ENCODE assay signal across 21 cellular contexts in the genomic region with DNA sequence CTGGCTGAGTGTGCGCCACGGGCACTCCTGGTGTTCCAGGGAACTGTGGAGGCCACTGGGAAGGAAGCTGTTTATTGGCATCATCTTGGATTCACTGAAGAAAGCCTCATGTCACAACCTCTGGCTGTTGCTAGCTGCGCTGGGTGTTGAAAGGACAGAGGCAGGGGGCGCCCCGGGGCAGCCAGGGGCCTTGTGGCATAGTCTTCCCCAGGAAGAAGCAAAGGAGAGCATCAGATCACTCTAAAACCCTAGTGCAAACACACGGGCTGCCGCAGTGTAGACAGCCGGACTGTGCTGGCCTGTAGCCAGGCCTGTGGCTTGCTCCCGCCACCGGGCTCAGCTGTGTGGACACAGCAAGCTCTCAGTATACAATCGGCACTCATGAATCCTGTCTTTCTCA. TPM values are rescaled to one million over a fixed set of nuclear protein-coding genes. Genes with fewer than 3 reads are reported as not detected.
DNase-seq lines count a peak whose midpoint lies in the region; ATAC-seq and TF ChIP-seq lines count a peak whose summit lies in the region.
"Had no signal": no experiment of that assay in that cellular context is flagged by ENCODE, and none has a peak within 500 bp of the region (broad histone marks: within the 10 kb centered on the region; RNA-seq: fewer than 3 reads in every experiment).

No MANE protein-coding gene starts in this region.

- no peak overlapping the region for H3K27ac Mint-ChIP-seq in GM23338
- no peak overlapping the region for H3K27ac Mint-ChIP-seq in activated CD4-positive, alpha-beta T cell treated with anti-CD3 and anti-CD28 coated beads for 36 hours
- H3K27ac Mint-ChIP-seq: activated naive CD8-positive, alpha-beta T cell treated with anti-CD3 and anti-CD28 coated beads, Interleukin-2, amount 10 ng/mL, durations not matched to agents 7 days and 5 days; HFFc6 had no signal

- H3K14ac ChIP-seq in neuronal stem cell (ENCODE audit: low read length) = no peak overlapping the region

- in situ Hi-C loops in G401 (cut with HindIII; ENCODE audit: low sequenced_read_pairs) = no loop called here

- TF ChIP-seq CTCF in GM23338 (conservative IDR thresholded peaks at IDR 0.05; ENCODE audit: low read depth in 2 of 2) (peak; percentile 24 to 59; a peak in 3 of 4 replicates), heart right ventricle (IDR thresholded peaks at IDR 0.05) (no peak)

- POLR2A ChIA-PET in activated CD4-positive, alpha-beta T cell treated with anti-CD3 and anti-CD28 coated beads for 36 hours (lab: Charles Lee) = no interaction called here

- intact Hi-C loops in heart right ventricle (cut with DNase I) = no loop called here
- intact Hi-C loops in activated CD4-positive, alpha-beta T cell treated with anti-CD3 and anti-CD28 coated beads for 36 hours (cut with DNase I, micrococcal nuclease) = no loop called here

- H3K4me2 ChIP-seq in GM23338 = no peak overlapping the region
- no peak overlapping the region for H3K4me2 ChIP-seq in neuronal stem cell (ENCODE audit: insufficient read depth, low read length, poor library complexity, severe bottlenecking)

- no peaks in the 10 kb centered on the region for H3K79me2 ChIP-seq in GM23338 (replicated peaks; ENCODE audit: insufficient read depth)
- H3K79me2 ChIP-seq: parathyroid adenoma had no signal

- 47 to 51% methylated on average over 11 of the region's 11 CpGs for WGBS in heart right ventricle, 2 donors
- WGBS in neuronal stem cell (ENCODE audit: extremely low coverage in 2 of 2, insufficient read length in 2 of 2, insufficient replicate concordance in 1 of 2), 2 donors = no CpG with 5 or more reads among the region's 11 CpGs

- no peaks in the 10 kb centered on the region for H3K79me1 ChIP-seq in neuronal stem cell (ENCODE audit: low read depth, low read length)

- no peaks in the 10 kb centered on the region for H3K27me3 ChIP-seq in GM23338 (ENCODE audit: insufficient read depth)
- peaks cover 0 to 7% (median 4%) of the 10 kb centered on the region in 7 donors for H3K27me3 ChIP-seq in heart right ventricle
- peaks cover 0 to 17% (median 0%) of the 10 kb centered on the region in 3 experiments for H3K27me3 ChIP-seq in neuronal stem cell (ENCODE audit: control insufficient read depth in 3 of 3, insufficient read depth in 3 of 3, low read depth in 1 of 3, low read length in 3 of 3)
- H3K27me3 ChIP-seq: BE2C, Peyer's patch, suprapubic skin had no signal

- peak; percentile 60 for ATAC-seq in GM23338
- peak in 1 of 8 donors; percentile 12 for ATAC-seq in heart right ventricle
- ATAC-seq in activated CD4-positive, alpha-beta T cell treated with anti-CD3 and anti-CD28 coated beads for 36 hours = no peak

- H2BK120ac ChIP-seq in neuronal stem cell (ENCODE audit: low read depth, low read length) = no peak overlapping the region

- H3K9me3 Mint-ChIP-seq in GM23338 = no peaks in the 10 kb centered on the region
- H3K9me3 Mint-ChIP-seq in activated CD4-positive, alpha-beta T cell treated with anti-CD3 and anti-CD28 coated beads for 36 hours (ENCODE audit: low read depth) = no peaks in the 10 kb centered on the region
- H3K9me3 Mint-ChIP-seq: activated naive CD8-positive, alpha-beta T cell treated with anti-CD3 and anti-CD28 coated beads, Interleukin-2, amount 10 ng/mL, durations not matched to agents 7 days and 5 days; immature natural killer cell had no signal

- no peaks in the 10 kb centered on the region for H3F3A ChIP-seq in GM23338 (replicated peaks; ENCODE audit: low read depth)

- no peak overlapping the region for H2BK12ac ChIP-seq in neuronal stem cell (ENCODE audit: low read length)

- CTCF ChIA-PET in activated CD4-positive, alpha-beta T cell treated with anti-CD3 and anti-CD28 coated beads for 36 hours (lab: Charles Lee) = interaction anchor here (0.5 to 0.6 kb wide), 2 partner anchors 14 to 35 kb away, joined by 3 to 4 read pairs; no protein-coding TSS in a partner anchor

- H2AFZ ChIP-seq in GM23338 (peak overlapping the region; percentile 59; the same call in 1 of the 2 replicates), neuronal stem cell (ENCODE audit: low read length) (no peak overlapping the region)
- H2AFZ ChIP-seq: parathyroid adenoma had no signal

- H3K4me3 ChIP-seq in GM23338 (no peak overlapping the region), heart right ventricle (no peak overlapping the region), neuronal stem cell (ENCODE audit: low read length in 2 of 2) (no peak overlapping the region)
- H3K4me3 ChIP-seq: Peyer's patch, suprapubic skin had no signal

- H3K9ac ChIP-seq in neuronal stem cell (ENCODE audit: low read depth, low read length, poor library complexity) = no peak overlapping the region
- H3K9ac ChIP-seq: parathyroid adenoma had no signal

- H3K4me1 ChIP-seq in GM23338 (ENCODE audit: insufficient read depth) (no peaks in the 10 kb centered on the region), heart right ventricle (peaks cover 0 to 35% (median 8%) of the 10 kb centered on the region in 9 donors), neuronal stem cell (ENCODE audit: control insufficient read depth in 2 of 2, insufficient read depth in 1 of 2, low read depth in 1 of 2, low read length in 2 of 2) (peaks cover 3 to 8% of the 10 kb centered on the region in 2 donors)
- H3K4me1 ChIP-seq: BE2C, parathyroid adenoma, Peyer's patch had no signal

- H3K36me3 Mint-ChIP-seq in GM23338 (ENCODE audit: low read depth) = no peaks in the 10 kb centered on the region
- no peaks in the 10 kb centered on the region for H3K36me3 Mint-ChIP-seq in activated CD4-positive, alpha-beta T cell treated with anti-CD3 and anti-CD28 coated beads for 36 hours (ENCODE audit: low read depth)
- H3K36me3 Mint-ChIP-seq: activated naive CD8-positive, alpha-beta T cell treated with anti-CD3 and anti-CD28 coated beads, Interleukin-2, amount 10 ng/mL, durations not matched to agents 7 days and 5 days; immature natural killer cell had no signal

- no peak overlapping the region for H3K23ac ChIP-seq in neuronal stem cell (ENCODE audit: low read depth, low read length, poor library complexity)

- peak; percentile 39 for DNase-seq in GM23338 (ENCODE audit: low spot score)
- DNase-seq in NCI-H2196 (lab: John Stamatoyannopoulos, UW; ENCODE audit: unreplicated experiment) = peak; percentile 58
- DNase-seq in heart right ventricle = peak in 1 of 2 donors; percentile 38
- no peak for DNase-seq in neuronal stem cell (ENCODE audit: low spot score)
- DNase-seq in activated gamma-delta T cell (lab: John Stamatoyannopoulos, UW) = no peak
- DNase-seq in activated CD4-positive, alpha-beta T cell treated with anti-CD3 and anti-CD28 coated beads for 36 hours = no peak
- no peak for DNase-seq in DMS153 (lab: John Stamatoyannopoulos, UW)
- DNase-seq in G401 (ENCODE audit: low spot score) = no peak
- DNase-seq: activated CD4-positive, CD25-positive, alpha-beta regulatory T cell treated with anti-CD3 and anti-CD28 coated beads, Interleukin-2, amount 50 U/mL, for 72 hours; activated naive CD8-positive, alpha-beta T cell treated with anti-CD3 and anti-CD28 coated beads, Interleukin-2, amount 10 ng/mL, durations not matched to agents 7 days and 5 days; BE2C; caudate nucleus; EL; foreskin melanocyte; HFFc6; immature natural killer cell; Peyer's patch; T-helper 1 cell had no signal

- no peaks in the 10 kb centered on the region for H3K36me3 ChIP-seq in GM23338 (ENCODE audit: insufficient read depth)
- H3K36me3 ChIP-seq in heart right ventricle = no peaks in the 10 kb centered on the region
- H3K36me3 ChIP-seq in neuronal stem cell (replicated peaks in 1 of 2; ENCODE audit: control insufficient read depth in 2 of 2, insufficient read depth in 2 of 2, low read length in 2 of 2) = no peaks in the 10 kb centered on the region
- H3K36me3 ChIP-seq: BE2C, Peyer's patch, suprapubic skin had no signal

- H3K9me2 ChIP-seq in GM23338 (ENCODE audit: insufficient read depth) = no peaks in the 10 kb centered on the region

- H2BK5ac ChIP-seq in neuronal stem cell (ENCODE audit: low read length) = no peak overlapping the region

- peak overlapping the region; percentile 38 for H2BK15ac ChIP-seq in neuronal stem cell (ENCODE audit: low read length)

- H3K27ac ChIP-seq in GM23338 (ENCODE audit: low read depth) = no peak overlapping the region
- H3K27ac ChIP-seq in heart right ventricle = peak overlapping the region in 7 of 10 donors; percentile 46 to 65 (median 58)
- H3K27ac ChIP-seq in neuronal stem cell (replicated peaks; ENCODE audit: low read length) = no peak overlapping the region
- H3K27ac ChIP-seq: parathyroid adenoma, Peyer's patch, suprapubic skin had no signal

- no peaks in the 10 kb centered on the region for H3K9me3 ChIP-seq in heart right ventricle
- H3K9me3 ChIP-seq in neuronal stem cell (replicated peaks in 1 of 2; ENCODE audit: control insufficient read depth in 2 of 2, insufficient read depth in 1 of 2, low read depth in 1 of 2, low read length in 2 of 2) = no peaks in the 10 kb centered on the region
- H3K9me3 ChIP-seq: BE2C, Peyer's patch, suprapubic skin had no signal

- peak overlapping the region; percentile 7 for H3K18ac ChIP-seq in neuronal stem cell (ENCODE audit: low read length)

- H2AK5ac ChIP-seq in neuronal stem cell (ENCODE audit: low read depth, low read length) = no peak overlapping the region

- H3K4me3 Mint-ChIP-seq in GM23338 = no peak overlapping the region
- H3K4me3 Mint-ChIP-seq in activated CD4-positive, alpha-beta T cell treated with anti-CD3 and anti-CD28 coated beads for 36 hours = no peak overlapping the region
- H3K4me3 Mint-ChIP-seq: activated naive CD8-positive, alpha-beta T cell treated with anti-CD3 and anti-CD28 coated beads, Interleukin-2, amount 10 ng/mL, durations not matched to agents 7 days and 5 days; HFFc6; immature natural killer cell had no signal

- peaks cover 2% of the 10 kb centered on the region for H3K27me3 Mint-ChIP-seq in GM23338 (ENCODE audit: insufficient read depth, low read depth, poor library complexity)
- no peaks in the 10 kb centered on the region for H3K27me3 Mint-ChIP-seq in activated CD4-positive, alpha-beta T cell treated with anti-CD3 and anti-CD28 coated beads for 36 hours

- H4K91ac ChIP-seq in neuronal stem cell (ENCODE audit: low read depth, low read length, poor library complexity) = no peak overlapping the region

- no peak overlapping the region for H4K8ac ChIP-seq in neuronal stem cell (ENCODE audit: low read depth, low read length)

- peaks cover 19% of the 10 kb centered on the region for H3K4me1 Mint-ChIP-seq in GM23338
- no peaks in the 10 kb centered on the region for H3K4me1 Mint-ChIP-seq in activated CD4-positive, alpha-beta T cell treated with anti-CD3 and anti-CD28 coated beads for 36 hours
- H3K4me1 Mint-ChIP-seq: activated naive CD8-positive, alpha-beta T cell treated with anti-CD3 and anti-CD28 coated beads, Interleukin-2, amount 10 ng/mL, durations not matched to agents 7 days and 5 days; immature natural killer cell had no signal

- no peaks in the 10 kb centered on the region for H4K20me1 ChIP-seq in GM23338 (replicated peaks; ENCODE audit: insufficient read depth)

- no peak overlapping the region for H3K4ac ChIP-seq in neuronal stem cell (ENCODE audit: low read length)

RNA-seq across cellular contexts. Expression of a gene that starts 23.8 kb away (rescaled TPM):
- total RNA-seq in GM23338 (2014; rRNA removed; shearing (Covaris generic)) = 5.1 and 6.5 TPM in 2 replicates
- polyA plus RNA-seq in GM23338 (2016; fragmentation: Nextera tagmentation; extraction: Ambion mirVana) (3.5 and 4.3 TPM in 2 replicates), heart right ventricle (10 to 100 TPM in 1 of 2 donors, 1 to 10 TPM in 1; 9.5 to 10.6 TPM)
- total RNA-seq in heart right ventricle = 10 to 100 TPM in 9 of 10 donors, 1 to 10 TPM in 1; 6.6 to 39.1 (median 18.4) TPM
- 0.20 TPM for polyA plus RNA-seq in neuronal stem cell (2013, experiment 1 of 2)
- polyA plus RNA-seq in neuronal stem cell (2013, experiment 2 of 2) = 0.11 TPM
- not detected for total RNA-seq in activated CD4-positive, alpha-beta T cell treated with anti-CD3 and anti-CD28 coated beads for 36 hours
- 0.20 and 1.1 TPM in 2 replicates for total RNA-seq in G401 (2014; rRNA removed; shearing (Covaris generic))
- total RNA-seq: activated naive CD8-positive, alpha-beta T cell treated with anti-CD3 and anti-CD28 coated beads, Interleukin-2, amount 10 ng/mL, durations not matched to agents 7 days and 5 days; HFFc6; mononuclear cell had no signal
- polyA plus RNA-seq: immature natural killer cell had no signal

Comparison
In these comparisons a context has a peak if more than half of its experiments do, and no peak if none do; other contexts are left out.
1. DNase-seq: peak in GM23338 (single experiment) and NCI-H2196 (single experiment); none in neuronal stem cell (single experiment), activated gamma-delta T cell (single experiment), activated CD4-positive, alpha-beta T cell treated with anti-CD3 and anti-CD28 coated beads for 36 hours (single experiment), DMS153 (single experiment) and G401 (single experiment).
2. H3K27ac ChIP-seq: peak in heart right ventricle (7 of 10); none in GM23338 (single experiment) and neuronal stem cell (single experiment).
3. CTCF ChIP-seq: peak in GM23338 (2 of 2); none in heart right ventricle (0 of 9).